Comparison of ENCODE assay signal across 9 cellular contexts in the genomic region with DNA sequence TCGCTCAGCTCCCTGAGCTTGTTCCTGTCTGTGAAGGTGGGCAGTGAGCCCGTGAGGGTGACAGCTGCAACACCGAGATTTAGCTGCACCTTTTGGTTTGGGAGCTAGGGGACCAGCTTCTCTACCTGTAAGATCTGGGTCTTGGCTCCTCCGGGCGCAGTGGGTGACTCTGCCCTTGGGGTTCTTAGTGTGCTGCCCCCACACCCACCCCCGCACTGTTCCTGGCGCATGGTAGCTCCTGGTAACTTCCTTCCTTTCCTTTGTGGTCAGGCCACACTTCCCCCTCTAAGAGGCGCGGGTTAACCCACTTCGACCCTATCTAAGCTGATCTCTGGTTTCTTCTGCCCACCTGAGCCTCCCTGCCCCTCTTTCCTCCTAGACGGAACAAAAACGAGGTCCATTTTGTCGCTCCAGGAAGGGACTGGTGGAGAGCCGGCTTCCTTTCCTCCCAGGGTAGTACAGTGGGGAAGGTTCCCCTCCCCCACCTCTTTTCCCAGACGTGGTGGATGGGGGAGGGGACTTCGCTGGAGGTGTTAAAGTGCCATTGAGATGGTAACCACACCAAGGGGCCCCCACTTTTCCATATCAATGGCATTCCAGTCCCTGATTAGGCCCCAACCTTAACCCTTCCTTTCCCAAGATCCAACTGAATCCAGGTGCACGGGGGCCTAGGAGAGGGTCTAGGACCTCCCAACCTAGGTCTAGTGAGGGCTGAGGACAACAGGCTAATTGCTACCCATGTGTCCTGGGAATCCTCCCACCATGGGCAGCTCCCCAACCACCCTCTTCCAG. TPM values are rescaled to one million over a fixed set of nuclear protein-coding genes. Genes with fewer than 3 reads are reported as not detected.
DNase-seq lines count a peak whose midpoint lies in the region; ATAC-seq and TF ChIP-seq lines count a peak whose summit lies in the region.
"Had no signal": no experiment of that assay in that cellular context is flagged by ENCODE, and none has a peak within 500 bp of the region (broad histone marks: within the 10 kb centered on the region; RNA-seq: fewer than 3 reads in every experiment).

No MANE protein-coding gene starts in this region.

- H3K27ac Mint-ChIP-seq in WTC11 = peak overlapping the region; percentile 100

- H3K4me1 Mint-ChIP-seq in WTC11 = peaks cover 62% of the 10 kb centered on the region

- H3K36me3 ChIP-seq in HAP-1 (replicated peaks) = no peaks in the 10 kb centered on the region
- H3K36me3 ChIP-seq: breast epithelium had no signal

- POLR2A ChIA-PET in WTC11 (lab: Charles Lee) = interaction anchor here (0.7 to 13.9 kb wide), 13 partner anchors 10 to 91 kb away, joined by 3 to 502 read pairs (median 3); partner anchors contain the start of genes CLDN6, HCFC1R1, KREMEN2 and PKMYT1

- TF ChIP-seq CTCF in WTC11 (IDR thresholded peaks at IDR 0.05) = no peak

- H3K27me3 Mint-ChIP-seq in WTC11 (ENCODE audit: low read depth) = no peaks in the 10 kb centered on the region

- in situ Hi-C loops in HAP-1 (cut with MboI; ENCODE audit: low sequenced_read_pairs) = no loop called here
- in situ Hi-C loops in G401 (cut with HindIII; ENCODE audit: low sequenced_read_pairs) = no loop called here

- H3K27ac ChIP-seq in layer of hippocampus (ENCODE audit: low read depth, low read length) = peak overlapping the region; percentile 35

- peaks cover 19% of the 10 kb centered on the region for H3K4me1 ChIP-seq in HAP-1
- H3K4me1 ChIP-seq: breast epithelium had no signal

- ATAC-seq in WTC11 (peak; percentile 33), HG02571 (IDR thresholded peaks at IDR 0.05; ENCODE audit: unreplicated experiment) (no peak), HG02759 (IDR thresholded peaks at IDR 0.05; ENCODE audit: unreplicated experiment) (no peak)

- no peaks in the 10 kb centered on the region for H3K9me3 ChIP-seq in HAP-1
- H3K9me3 ChIP-seq: breast epithelium had no signal

- H3K36me3 Mint-ChIP-seq in WTC11 = no peaks in the 10 kb centered on the region

- DNase-seq in Ammon's horn (ENCODE audit: low spot score) (peak; percentile 57), HAP-1 (ENCODE audit: low spot score in 2 of 2) (peak; percentile 62 to 74), WTC11 (ENCODE audit: low spot score) (peak; percentile 89), middle frontal gyrus (ENCODE audit: extremely low spot score, low spot score) (no peak), G401 (ENCODE audit: low spot score) (no peak)

- H3K9me3 Mint-ChIP-seq in WTC11 = no peaks in the 10 kb centered on the region

- H3K27me3 ChIP-seq in HAP-1 (ENCODE audit: low read depth) (no peaks in the 10 kb centered on the region), layer of hippocampus (ENCODE audit: control insufficient read depth, insufficient read depth, low read length) (peaks cover 19% of the 10 kb centered on the region)

- CTCF ChIA-PET in WTC11 (lab: Charles Lee) = interaction anchor here (0.6 to 13.4 kb wide), 13 partner anchors 13 to 142 kb away, joined by 3 to 360 read pairs (median 4); partner anchors contain the start of genes CLDN6, HCFC1R1, KREMEN2 and PAQR4

- H3K4me3 ChIP-seq in HAP-1 = no peak overlapping the region
- H3K4me3 ChIP-seq: breast epithelium had no signal

- peak overlapping the region; percentile 74 for H3K4me3 Mint-ChIP-seq in WTC11

TF ChIP-seq in WTC11, 78 proteins besides CTCF, POLR2A, EP300 and RAD21 (continues in another document):
- TF ChIP-seq ZNF232 (CRISPR knock-in tag; IDR thresholded peaks at IDR 0.05) (no peak), ATF2 (CRISPR knock-in tag; IDR thresholded peaks at IDR 0.05; ENCODE audit: borderline replicate concordance, low read depth) (no peak), ZNF138 (CRISPR knock-in tag; conservative IDR thresholded peaks at IDR 0.05) (no peak), RORB (CRISPR knock-in tag; IDR thresholded peaks at IDR 0.05) (no peak), SMAD4 (CRISPR knock-in tag; IDR thresholded peaks at IDR 0.05) (no peak), FOXJ3 (CRISPR knock-in tag; IDR thresholded peaks at IDR 0.05; ENCODE audit: borderline replicate concordance) (peak; percentile 17; the same call in 1 of the 2 replicates), GTF2I (CRISPR knock-in tag; conservative IDR thresholded peaks at IDR 0.05) (peak; percentile 91), ZNF512 (CRISPR knock-in tag; IDR thresholded peaks at IDR 0.05; ENCODE audit: borderline replicate concordance) (no peak), NR1H2 (CRISPR knock-in tag; IDR thresholded peaks at IDR 0.05) (no peak), TEAD1 (CRISPR knock-in tag; IDR thresholded peaks at IDR 0.05) (peak; percentile 98)
- TF ChIP-seq, protein P1, sequence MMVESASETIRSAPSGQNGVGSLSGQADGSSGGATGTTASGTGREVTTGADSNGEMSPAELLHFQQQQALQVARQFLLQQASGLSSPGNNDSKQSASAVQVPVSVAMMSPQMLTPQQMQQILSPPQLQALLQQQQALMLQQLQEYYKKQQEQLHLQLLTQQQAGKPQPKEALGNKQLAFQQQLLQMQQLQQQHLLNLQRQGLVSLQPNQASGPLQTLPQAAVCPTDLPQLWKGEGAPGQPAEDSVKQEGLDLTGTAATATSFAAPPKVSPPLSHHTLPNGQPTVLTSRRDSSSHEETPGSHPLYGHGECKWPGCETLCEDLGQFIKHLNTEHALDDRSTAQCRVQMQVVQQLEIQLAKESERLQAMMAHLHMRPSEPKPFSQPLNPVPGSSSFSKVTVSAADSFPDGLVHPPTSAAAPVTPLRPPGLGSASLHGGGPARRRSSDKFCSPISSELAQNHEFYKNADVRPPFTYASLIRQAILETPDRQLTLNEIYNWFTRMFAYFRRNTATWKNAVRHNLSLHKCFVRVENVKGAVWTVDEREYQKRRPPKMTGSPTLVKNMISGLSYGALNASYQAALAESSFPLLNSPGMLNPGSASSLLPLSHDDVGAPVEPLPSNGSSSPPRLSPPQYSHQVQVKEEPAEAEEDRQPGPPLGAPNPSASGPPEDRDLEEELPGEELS (CRISPR knock-in tag; IDR thresholded peaks at IDR 0.05) = peak; percentile 84; the same call in 1 of the 2 replicates
- TF ChIP-seq, protein P2, sequence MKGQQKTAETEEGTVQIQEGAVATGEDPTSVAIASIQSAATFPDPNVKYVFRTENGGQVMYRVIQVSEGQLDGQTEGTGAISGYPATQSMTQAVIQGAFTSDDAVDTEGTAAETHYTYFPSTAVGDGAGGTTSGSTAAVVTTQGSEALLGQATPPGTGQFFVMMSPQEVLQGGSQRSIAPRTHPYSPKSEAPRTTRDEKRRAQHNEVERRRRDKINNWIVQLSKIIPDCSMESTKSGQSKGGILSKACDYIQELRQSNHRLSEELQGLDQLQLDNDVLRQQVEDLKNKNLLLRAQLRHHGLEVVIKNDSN (CRISPR knock-in tag; IDR thresholded peaks at IDR 0.05) = peak; percentile 51; the same call in 1 of the 2 replicates
- TF ChIP-seq, protein P3, sequence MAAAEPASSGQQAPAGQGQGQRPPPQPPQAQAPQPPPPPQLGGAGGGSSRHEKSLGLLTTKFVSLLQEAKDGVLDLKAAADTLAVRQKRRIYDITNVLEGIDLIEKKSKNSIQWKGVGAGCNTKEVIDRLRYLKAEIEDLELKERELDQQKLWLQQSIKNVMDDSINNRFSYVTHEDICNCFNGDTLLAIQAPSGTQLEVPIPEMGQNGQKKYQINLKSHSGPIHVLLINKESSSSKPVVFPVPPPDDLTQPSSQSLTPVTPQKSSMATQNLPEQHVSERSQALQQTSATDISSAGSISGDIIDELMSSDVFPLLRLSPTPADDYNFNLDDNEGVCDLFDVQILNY (CRISPR knock-in tag; IDR thresholded peaks at IDR 0.05) = no peak
- TF ChIP-seq, protein P4, sequence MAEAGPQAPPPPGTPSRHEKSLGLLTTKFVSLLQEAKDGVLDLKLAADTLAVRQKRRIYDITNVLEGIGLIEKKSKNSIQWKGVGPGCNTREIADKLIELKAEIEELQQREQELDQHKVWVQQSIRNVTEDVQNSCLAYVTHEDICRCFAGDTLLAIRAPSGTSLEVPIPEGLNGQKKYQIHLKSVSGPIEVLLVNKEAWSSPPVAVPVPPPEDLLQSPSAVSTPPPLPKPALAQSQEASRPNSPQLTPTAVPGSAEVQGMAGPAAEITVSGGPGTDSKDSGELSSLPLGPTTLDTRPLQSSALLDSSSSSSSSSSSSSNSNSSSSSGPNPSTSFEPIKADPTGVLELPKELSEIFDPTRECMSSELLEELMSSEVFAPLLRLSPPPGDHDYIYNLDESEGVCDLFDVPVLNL (CRISPR knock-in tag; IDR thresholded peaks at IDR 0.05; ENCODE audit: borderline replicate concordance, low read depth) = no peak

RNA-seq across cellular contexts. Expression of gene CLDN9, which starts 4.6 kb away (rescaled TPM):
- total RNA-seq in WTC11 (2021) = 0.87 to 1.1 TPM (median 0.92 TPM) in 3 replicates
- total RNA-seq in G401 (2014; rRNA removed; shearing (Covaris generic)) = not detected in 2 replicates

RNA-seq across cellular contexts. Expression of gene CLDN6, which starts 9.8 kb away (rescaled TPM):
- 746 to 778 TPM (median 775 TPM) in 3 replicates for total RNA-seq in WTC11 (2021)
- 1.7 and 2.7 TPM in 2 replicates for total RNA-seq in G401 (2014; rRNA removed; shearing (Covaris generic))
- total RNA-seq: breast epithelium had no signal

RNA-seq across cellular contexts. Expression of gene TNFRSF12A, which starts 12.0 kb away (rescaled TPM):
- total RNA-seq in WTC11 (2021) = 78.9 to 87.0 TPM (median 79.5 TPM) in 3 replicates
- total RNA-seq in G401 (2014; rRNA removed; shearing (Covaris generic)) = 128 and 129 TPM in 2 replicates

RNA-seq across cellular contexts. Expression of gene HCFC1R1, which starts 15.6 kb away (rescaled TPM):
- 76.0 to 84.0 TPM (median 83.2 TPM) in 3 replicates for total RNA-seq in WTC11 (2021)
- 55.9 and 59.3 TPM in 2 replicates for total RNA-seq in G401 (2014; rRNA removed; shearing (Covaris generic))

RNA-seq across cellular contexts. Expression of gene THOC6, which starts 15.7 kb away (rescaled TPM):
- 76.5 to 94.2 TPM (median 88.7 TPM) in 3 replicates for total RNA-seq in WTC11 (2021)
- 106 and 120 TPM in 2 replicates for total RNA-seq in G401 (2014; rRNA removed; shearing (Covaris generic))

Comparison
In these comparisons a context has a peak if more than half of its experiments do, and no peak if none do; other contexts are left out.
1. DNase-seq: peak in Ammon's horn (single experiment), HAP-1 (2 of 2) and WTC11 (single experiment); none in middle frontal gyrus (single experiment) and G401 (single experiment).
2. RNA of gene CLDN6, which starts 9.8 kb away (total RNA-seq): 746 to 778 TPM in WTC11; 1.7 to 2.7 TPM in G401; every median in the first group is over 100 times any median in the second.